19 cellular contexts compared by ENCODE assay signal in the genomic region with DNA sequence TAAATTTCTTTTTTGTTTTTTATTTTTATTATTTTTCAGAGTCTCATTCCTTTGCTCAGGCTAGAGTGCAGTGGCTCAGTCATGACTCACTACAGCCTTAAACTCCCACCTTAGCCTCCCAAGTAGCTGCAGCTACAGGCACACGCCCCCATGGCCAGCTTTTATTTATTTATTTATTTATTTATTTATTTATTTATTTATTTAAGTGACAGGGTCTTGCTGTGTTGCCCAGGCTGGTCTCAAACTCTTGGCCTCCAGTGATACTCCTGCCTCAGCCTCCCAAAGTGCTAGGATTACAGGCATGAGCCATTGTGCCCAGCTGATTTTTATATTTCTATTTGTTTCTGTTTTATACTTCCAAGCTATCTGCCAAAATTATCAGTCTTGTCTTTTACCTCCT.
DNase-seq lines count a peak whose midpoint lies in the region; ATAC-seq and TF ChIP-seq lines count a peak whose summit lies in the region.
"Had no signal": no experiment of that assay in that cellular context is flagged by ENCODE, and none has a peak within 500 bp of the region (broad histone marks: within the 10 kb centered on the region; RNA-seq: fewer than 3 reads in every experiment).

No MANE protein-coding gene starts in this region.

- H3K4me1 Mint-ChIP-seq in neural crest cell, result peaks cover 21% of the 10 kb centered on the region

- peak overlapping the region; percentile 81 for H3K4me3 Mint-ChIP-seq in neural crest cell
- H3K4me3 Mint-ChIP-seq: B cell, GM23338, H9, HFFc6 had no signal

- TF ChIP-seq CTCF in DND-41 (IDR thresholded peaks at IDR 0.05; ENCODE audit: borderline replicate concordance, extremely low read depth, low read length, poor library complexity, severe bottlenecking), result no peak
- TF ChIP-seq CTCF in Loucy (conservative IDR thresholded peaks at IDR 0.05; ENCODE audit: low read length), result no peak
- no peak for TF ChIP-seq CTCF in neural crest cell (conservative IDR thresholded peaks at IDR 0.05)
- TF ChIP-seq CTCF in GM13977 (IDR thresholded peaks at IDR 0.05; ENCODE audit: extremely low read depth, insufficient read depth, missing control alignments), result no peak

- H3K4me3 ChIP-seq in DND-41 (ENCODE audit: low read depth in 1 of 2, low read length in 2 of 2) (no peak overlapping the region), Loucy (ENCODE audit: low read length, poor library complexity, severe bottlenecking) (peak overlapping the region; percentile 51)
- H3K4me3 ChIP-seq: BLaER1, GM12878, GM23338 had no signal

- no peak overlapping the region for H3K27ac ChIP-seq in DND-41 (ENCODE audit: low read length)
- H3K27ac ChIP-seq: BLaER1, C4-2B had no signal

- no peak overlapping the region for H2AFZ ChIP-seq in DND-41 (ENCODE audit: low read depth, low read length)
- H2AFZ ChIP-seq in Loucy (ENCODE audit: low read length), result no peak overlapping the region
- H2AFZ ChIP-seq: GM23338 had no signal

- H3K27me3 Mint-ChIP-seq in neural crest cell (ENCODE audit: low read depth), result peaks cover 2% of the 10 kb centered on the region

- DNase-seq in DND-41 (no peak), neural crest cell (ENCODE audit: low read depth, low spot score) (no peak), NCI-H1105 treated with DMSO at 0.1 percent for 48 hours (lab: John Stamatoyannopoulos, UW) (no peak), D341Med (ENCODE audit: low spot score) (no peak), GM13977 (ENCODE audit: low spot score) (no peak)
- DNase-seq: CD4-positive, CD25-positive, alpha-beta regulatory T cell; CD8-positive, alpha-beta memory T cell; DMS53; DMS79 treated with DMSO at 0.1 percent for 48 hours; GDM1; H9; HFFc6 had no signal

- peaks cover 43% of the 10 kb centered on the region; the same call in 1 of the 2 replicates for H4K20me1 ChIP-seq in DND-41 (ENCODE audit: insufficient read depth, low read length)
- H4K20me1 ChIP-seq in Loucy (ENCODE audit: insufficient read depth, low read length, poor library complexity, severe bottlenecking), result peaks cover 49% of the 10 kb centered on the region

- H3K9ac ChIP-seq in DND-41 (ENCODE audit: low read depth, low read length) (no peak overlapping the region), Loucy (ENCODE audit: low read depth, low read length, poor library complexity, severe bottlenecking) (no peak overlapping the region)
- H3K9ac ChIP-seq: BLaER1 had no signal

- H3K9me2 ChIP-seq in Loucy (replicated peaks; ENCODE audit: low read depth, low read length), result no peaks in the 10 kb centered on the region

- no peaks in the 10 kb centered on the region for H3K27me3 ChIP-seq in DND-41 (ENCODE audit: insufficient read depth, low read length, poor library complexity)
- no peaks in the 10 kb centered on the region for H3K27me3 ChIP-seq in Loucy (ENCODE audit: insufficient read depth, low read length, poor library complexity, severe bottlenecking)
- H3K27me3 ChIP-seq: BLaER1 had no signal

- peaks cover 3% of the 10 kb centered on the region for H3K9me3 ChIP-seq in DND-41 (ENCODE audit: insufficient read depth, low read length, severe bottlenecking)
- peaks cover 9% of the 10 kb centered on the region; the same call in 1 of the 2 replicates for H3K9me3 ChIP-seq in Loucy (ENCODE audit: insufficient read depth, low read depth, low read length)

- H3K4me1 ChIP-seq in DND-41 (ENCODE audit: insufficient read depth, low read length) (peaks cover 38% of the 10 kb centered on the region), Loucy (ENCODE audit: insufficient read depth, low read length, poor library complexity, severe bottlenecking) (peaks cover 41% of the 10 kb centered on the region)

- in situ Hi-C loops in GM13977 (cut with MboI; ENCODE audit: low pct_unique_long_range_greater_than_20kb, low sequenced_read_pairs, unreplicated experiment), result no loop called here

- peaks cover 25% of the 10 kb centered on the region for H3K36me3 Mint-ChIP-seq in neural crest cell (ENCODE audit: low read depth)
- H3K36me3 Mint-ChIP-seq: CD4-positive, CD25-positive, alpha-beta regulatory T cell had no signal

- H3K79me2 ChIP-seq in DND-41 (ENCODE audit: insufficient read depth, low read length), result peaks cover 90% of the 10 kb centered on the region
- peaks cover 85% of the 10 kb centered on the region for H3K79me2 ChIP-seq in Loucy (ENCODE audit: insufficient read depth, low read length)

- 0 out of 2 replicates have a peak, but pooled peaks cover 2% of the 10 kb centered on the region for H3F3A ChIP-seq in Loucy (ENCODE audit: low read depth)

- H3K36me3 ChIP-seq in DND-41 (ENCODE audit: insufficient read depth, low read length) (peaks cover 10% of the 10 kb centered on the region; the same call in 1 of the 2 replicates), Loucy (ENCODE audit: insufficient read depth, low read length) (no peaks in the 10 kb centered on the region)

- H3K27ac Mint-ChIP-seq in neural crest cell (ENCODE audit: unreplicated experiment), result no peak overlapping the region
- H3K27ac Mint-ChIP-seq: B cell; CD4-positive, CD25-positive, alpha-beta regulatory T cell; CD8-positive, alpha-beta memory T cell; GM23338; H9; HFFc6 had no signal

- no peak for ATAC-seq in DND-41 (ENCODE audit: insufficient read depth, low read depth)
- ATAC-seq: GM12878, GM23338, HCT116 had no signal

- peak overlapping the region; percentile 6; the same call in 1 of the 2 replicates for H3K4me2 ChIP-seq in DND-41 (ENCODE audit: insufficient read depth, low read length)
- peak overlapping the region; percentile 58 for H3K4me2 ChIP-seq in Loucy (ENCODE audit: low read depth, low read length, poor library complexity, severe bottlenecking)
- H3K4me2 ChIP-seq: BLaER1, GM23338 had no signal

- peaks cover 14% of the 10 kb centered on the region for H3K9me3 Mint-ChIP-seq in neural crest cell
- H3K9me3 Mint-ChIP-seq: CD8-positive, alpha-beta memory T cell; HFFc6 had no signal
